ENCODE assay signal across 12 cellular contexts in genomic region chr6:119148825-119149525, GRCh38.
DNase-seq lines count a peak whose midpoint lies in the region; ATAC-seq and TF ChIP-seq lines count a peak whose summit lies in the region.
"Had no signal": no experiment of that assay in that cellular context is flagged by ENCODE, and none has a peak within 500 bp of the region (broad histone marks: within the 10 kb centered on the region; RNA-seq: fewer than 3 reads in every experiment).

No MANE protein-coding gene starts in this region.

- H3K27me3 ChIP-seq in subcutaneous abdominal adipose tissue (ENCODE audit: control insufficient read depth in 5 of 5, insufficient read depth in 4 of 5, low read length in 5 of 5) = no peaks in the 10 kb centered on the region
- H3K27me3 ChIP-seq: thyroid gland had no signal

- POLR2A ChIA-PET in WTC11 (lab: Charles Lee) = interaction anchor here (0.6 kb wide), 1 partner anchor 618 kb away, joined by 3 read pairs; no protein-coding TSS in a partner anchor
- POLR2A ChIA-PET in activated CD4-positive, alpha-beta memory T cell treated with anti-CD3 and anti-CD28 coated beads for 36 hours (lab: Charles Lee) = interaction anchor here (2.6 kb wide), 1 partner anchor 202 kb away, joined by 8 read pairs; no protein-coding TSS in a partner anchor

- peaks cover 2 to 23% (median 21%) of the 10 kb centered on the region in 5 donors for H3K4me1 ChIP-seq in subcutaneous abdominal adipose tissue (ENCODE audit: control insufficient read depth in 5 of 5, insufficient read depth in 5 of 5, low read length in 5 of 5)

- 0 out of 2 replicates have a peak, but pooled peaks have one; percentile 8 for TF ChIP-seq CTCF in WTC11 (IDR thresholded peaks at IDR 0.05)

- peak overlapping the region in 4 of 5 donors; percentile 38 to 54 (median 48) for H3K4me3 ChIP-seq in subcutaneous abdominal adipose tissue (ENCODE audit: low read depth in 1 of 5, low read length in 5 of 5)
- H3K4me3 ChIP-seq: thyroid gland had no signal

- H3K9me3 Mint-ChIP-seq in WTC11 = no peaks in the 10 kb centered on the region
- H3K9me3 Mint-ChIP-seq in activated CD4-positive, alpha-beta memory T cell treated with anti-CD3 and anti-CD28 coated beads for 36 hours = no peaks in the 10 kb centered on the region
- H3K9me3 Mint-ChIP-seq: nephron had no signal

- H3K27ac Mint-ChIP-seq in WTC11 = no peak overlapping the region
- no peak overlapping the region for H3K27ac Mint-ChIP-seq in activated CD4-positive, alpha-beta memory T cell treated with anti-CD3 and anti-CD28 coated beads for 36 hours

- no peak overlapping the region for H3K27ac ChIP-seq in subcutaneous abdominal adipose tissue (ENCODE audit: low read depth, low read length)
- H3K27ac ChIP-seq: thyroid gland had no signal

- no peaks in the 10 kb centered on the region for H3K36me3 Mint-ChIP-seq in WTC11
- H3K36me3 Mint-ChIP-seq in activated CD4-positive, alpha-beta memory T cell treated with anti-CD3 and anti-CD28 coated beads for 36 hours = no peaks in the 10 kb centered on the region

- H3K27me3 Mint-ChIP-seq in WTC11 (ENCODE audit: low read depth) = no peaks in the 10 kb centered on the region
- peaks cover 6% of the 10 kb centered on the region for H3K27me3 Mint-ChIP-seq in activated CD4-positive, alpha-beta memory T cell treated with anti-CD3 and anti-CD28 coated beads for 36 hours

- H3K9me3 ChIP-seq in subcutaneous abdominal adipose tissue (ENCODE audit: control insufficient read depth in 5 of 5, low read length in 5 of 5) = no peaks in the 10 kb centered on the region
- H3K9me3 ChIP-seq: thyroid gland had no signal

- CTCF ChIA-PET in WTC11 (lab: Charles Lee) = interaction anchor here (0.7 to 4.0 kb wide), 15 partner anchors 9 to 831 kb away, joined by 3 to 17 read pairs (median 5); no protein-coding TSS in a partner anchor
- CTCF ChIA-PET in activated CD4-positive, alpha-beta memory T cell treated with anti-CD3 and anti-CD28 coated beads for 36 hours (lab: Charles Lee) = interaction anchor here (0.5 to 4.2 kb wide), 16 partner anchors 10 to 908 kb away, joined by 3 to 23 read pairs (median 4); no protein-coding TSS in a partner anchor

- intact Hi-C loops in activated CD4-positive, alpha-beta memory T cell treated with anti-CD3 and anti-CD28 coated beads for 36 hours (cut with micrococcal nuclease) = loop anchor here (2.0 to 10.0 kb wide), 4 partner anchors 386 to 1676 kb away; no protein-coding TSS in a partner anchor

- H3K9ac ChIP-seq in subcutaneous abdominal adipose tissue (ENCODE audit: low read length in 5 of 5) = no peak overlapping the region

- DNase-seq in NOMO-1 treated with DMSO at 0.1 percent for 48 hours (lab: John Stamatoyannopoulos, UW; ENCODE audit: unreplicated experiment) (peak; percentile 1), NOMO-1 treated with dmso at 0.1 percent for 144 hours (lab: John Stamatoyannopoulos, UW; ENCODE audit: unreplicated experiment) (no peak), WTC11 (ENCODE audit: low spot score) (no peak), fibroblast of gingiva (ENCODE audit: low read depth) (peak; percentile 39), putamen (ENCODE audit: low spot score) (no peak), NCI-H187 treated with DMSO at 0.1 percent for 48 hours (lab: John Stamatoyannopoulos, UW) (no peak)
- no peak for DNase-seq in activated CD4-positive, alpha-beta memory T cell treated with anti-CD3 and anti-CD28 coated beads for 36 hours
- DNase-seq: activated CD4-positive, CD25-positive, alpha-beta regulatory T cell treated with anti-CD3 and anti-CD28 coated beads, Interleukin-2, amount 50 U/mL, for 72 hours; left ventricle myocardium superior had no signal

- H3K4me1 Mint-ChIP-seq in WTC11 = peaks cover 4% of the 10 kb centered on the region
- peaks cover 35% of the 10 kb centered on the region for H3K4me1 Mint-ChIP-seq in activated CD4-positive, alpha-beta memory T cell treated with anti-CD3 and anti-CD28 coated beads for 36 hours (ENCODE audit: low read depth)

- H3K36me3 ChIP-seq in subcutaneous abdominal adipose tissue (ENCODE audit: control insufficient read depth in 5 of 5, insufficient read depth in 5 of 5, low read length in 5 of 5) = no peaks in the 10 kb centered on the region
- H3K36me3 ChIP-seq: thyroid gland had no signal

- peak; percentile 11; the same call in 1 of the 2 replicates for ATAC-seq in WTC11

- no peak overlapping the region for H3K4me3 Mint-ChIP-seq in WTC11
- no peak overlapping the region for H3K4me3 Mint-ChIP-seq in activated CD4-positive, alpha-beta memory T cell treated with anti-CD3 and anti-CD28 coated beads for 36 hours
- H3K4me3 Mint-ChIP-seq: nephron had no signal

TF ChIP-seq in WTC11, 78 proteins besides CTCF, POLR2A, EP300 and RAD21 (continues in another document):
- no peak for TF ChIP-seq ZNF512 (CRISPR knock-in tag; IDR thresholded peaks at IDR 0.05; ENCODE audit: borderline replicate concordance)
- TF ChIP-seq, protein P1, sequence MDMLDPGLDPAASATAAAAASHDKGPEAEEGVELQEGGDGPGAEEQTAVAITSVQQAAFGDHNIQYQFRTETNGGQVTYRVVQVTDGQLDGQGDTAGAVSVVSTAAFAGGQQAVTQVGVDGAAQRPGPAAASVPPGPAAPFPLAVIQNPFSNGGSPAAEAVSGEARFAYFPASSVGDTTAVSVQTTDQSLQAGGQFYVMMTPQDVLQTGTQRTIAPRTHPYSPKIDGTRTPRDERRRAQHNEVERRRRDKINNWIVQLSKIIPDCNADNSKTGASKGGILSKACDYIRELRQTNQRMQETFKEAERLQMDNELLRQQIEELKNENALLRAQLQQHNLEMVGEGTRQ (CRISPR knock-in tag; IDR thresholded peaks at IDR 0.05) = no peak
- no peak for TF ChIP-seq SOX15 (CRISPR knock-in tag; IDR thresholded peaks at IDR 0.05)
- TF ChIP-seq GRHL2 (CRISPR knock-in tag; IDR thresholded peaks at IDR 0.05; ENCODE audit: insufficient replicate concordance, severe bottlenecking) = no peak
- TF ChIP-seq, protein P2, sequence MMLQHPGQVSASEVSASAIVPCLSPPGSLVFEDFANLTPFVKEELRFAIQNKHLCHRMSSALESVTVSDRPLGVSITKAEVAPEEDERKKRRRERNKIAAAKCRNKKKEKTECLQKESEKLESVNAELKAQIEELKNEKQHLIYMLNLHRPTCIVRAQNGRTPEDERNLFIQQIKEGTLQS (CRISPR knock-in tag; conservative IDR thresholded peaks at IDR 0.05) = no peak
- no peak for TF ChIP-seq EMX1 (CRISPR knock-in tag; IDR thresholded peaks at IDR 0.05)
- no peak for TF ChIP-seq NR2C2 (CRISPR knock-in tag; IDR thresholded peaks at IDR 0.05)
- TF ChIP-seq, protein P3, sequence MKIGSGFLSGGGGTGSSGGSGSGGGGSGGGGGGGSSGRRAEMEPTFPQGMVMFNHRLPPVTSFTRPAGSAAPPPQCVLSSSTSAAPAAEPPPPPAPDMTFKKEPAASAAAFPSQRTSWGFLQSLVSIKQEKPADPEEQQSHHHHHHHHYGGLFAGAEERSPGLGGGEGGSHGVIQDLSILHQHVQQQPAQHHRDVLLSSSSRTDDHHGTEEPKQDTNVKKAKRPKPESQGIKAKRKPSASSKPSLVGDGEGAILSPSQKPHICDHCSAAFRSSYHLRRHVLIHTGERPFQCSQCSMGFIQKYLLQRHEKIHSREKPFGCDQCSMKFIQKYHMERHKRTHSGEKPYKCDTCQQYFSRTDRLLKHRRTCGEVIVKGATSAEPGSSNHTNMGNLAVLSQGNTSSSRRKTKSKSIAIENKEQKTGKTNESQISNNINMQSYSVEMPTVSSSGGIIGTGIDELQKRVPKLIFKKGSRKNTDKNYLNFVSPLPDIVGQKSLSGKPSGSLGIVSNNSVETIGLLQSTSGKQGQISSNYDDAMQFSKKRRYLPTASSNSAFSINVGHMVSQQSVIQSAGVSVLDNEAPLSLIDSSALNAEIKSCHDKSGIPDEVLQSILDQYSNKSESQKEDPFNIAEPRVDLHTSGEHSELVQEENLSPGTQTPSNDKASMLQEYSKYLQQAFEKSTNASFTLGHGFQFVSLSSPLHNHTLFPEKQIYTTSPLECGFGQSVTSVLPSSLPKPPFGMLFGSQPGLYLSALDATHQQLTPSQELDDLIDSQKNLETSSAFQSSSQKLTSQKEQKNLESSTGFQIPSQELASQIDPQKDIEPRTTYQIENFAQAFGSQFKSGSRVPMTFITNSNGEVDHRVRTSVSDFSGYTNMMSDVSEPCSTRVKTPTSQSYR (CRISPR knock-in tag; IDR thresholded peaks at IDR 0.05) = no peak
- no peak for TF ChIP-seq ZNF671 (CRISPR knock-in tag; IDR thresholded peaks at IDR 0.05)
- TF ChIP-seq ERG (CRISPR knock-in tag; IDR thresholded peaks at IDR 0.05) = no peak

Comparison
In these comparisons a context has a peak if more than half of its experiments do, and no peak if none do; other contexts are left out.
1. DNase-seq: peak in NOMO-1 treated with DMSO at 0.1 percent for 48 hours (single experiment) and fibroblast of gingiva (single experiment); none in NOMO-1 treated with dmso at 0.1 percent for 144 hours (single experiment), WTC11 (single experiment), putamen (single experiment), activated CD4-positive, alpha-beta memory T cell treated with anti-CD3 and anti-CD28 coated beads for 36 hours (single experiment) and NCI-H187 treated with DMSO at 0.1 percent for 48 hours (single experiment).